25 cellular contexts compared by ENCODE assay signal in genomic region chr16:57904101-57904500, GRCh38.
DNase-seq lines count a peak whose midpoint lies in the region; ATAC-seq, FAIRE-seq and TF ChIP-seq lines count a peak whose summit lies in the region.
"Had no signal": no experiment of that assay in that cellular context is flagged by ENCODE, and none has a peak within 500 bp of the region (broad histone marks: within the 10 kb centered on the region; RNA-seq: fewer than 3 reads in every experiment).

No MANE protein-coding gene starts in this region.

- no peak overlapping the region for H3K4me2 ChIP-seq in GM23248 (ENCODE audit: unreplicated experiment)
- H3K4me2 ChIP-seq in PC-3 (ENCODE audit: low read length): no peak overlapping the region
- no peak overlapping the region for H3K4me2 ChIP-seq in keratinocyte (ENCODE audit: control insufficient read depth, extremely low read depth, insufficient read depth, low read depth, low read length)
- H3K4me2 ChIP-seq in neuronal stem cell (ENCODE audit: insufficient read depth, low read length, poor library complexity, severe bottlenecking): no peak overlapping the region
- H3K4me2 ChIP-seq: A549 had no signal

- no peak overlapping the region for H3K4ac ChIP-seq in neuronal stem cell (ENCODE audit: low read length)

- POLR2A ChIA-PET in PC-3 (lab: Charles Lee; ENCODE audit: unreplicated experiment): no interaction called here

- no peak overlapping the region for H2BK15ac ChIP-seq in neuronal stem cell (ENCODE audit: low read length)

- H3K4me1 ChIP-seq in GM23248 (ENCODE audit: insufficient read depth) (peaks cover 6% of the 10 kb centered on the region; the same call in 1 of the 2 replicates), PC-3 (ENCODE audit: insufficient read depth, low read length) (no peaks in the 10 kb centered on the region), keratinocyte (ENCODE audit: control insufficient read depth, extremely low read depth, insufficient read depth, low read length) (no peaks in the 10 kb centered on the region), neuronal stem cell (ENCODE audit: control insufficient read depth in 2 of 2, insufficient read depth in 1 of 2, low read depth in 1 of 2, low read length in 2 of 2) (peaks cover 0 to 5% of the 10 kb centered on the region in 2 donors)

- H2AFZ ChIP-seq in GM23248: peak overlapping the region; percentile 38; the same call in 1 of the 2 replicates
- peak overlapping the region; percentile 59; the same call in 1 of the 2 replicates for H2AFZ ChIP-seq in PC-3 (ENCODE audit: low read length)
- H2AFZ ChIP-seq in keratinocyte (ENCODE audit: control insufficient read depth, low read length): peak overlapping the region; percentile 2
- H2AFZ ChIP-seq in neuronal stem cell (ENCODE audit: low read length): peak overlapping the region; percentile 16

- H2BK120ac ChIP-seq in neuronal stem cell (ENCODE audit: low read depth, low read length): no peak overlapping the region

- H4K8ac ChIP-seq in neuronal stem cell (ENCODE audit: low read depth, low read length): no peak overlapping the region

- H3K9me1 ChIP-seq in keratinocyte (ENCODE audit: control insufficient read depth, extremely low read depth, insufficient read depth, low read length): no peaks in the 10 kb centered on the region

- intact Hi-C loops in PC-3 (cut with micrococcal nuclease): no loop called here

- dilution Hi-C loops in keratinocyte (cut with MboI; ENCODE audit: extremely low pct_ligation_motif_present, low sequenced_read_pairs): no loop called here

- H3K27ac ChIP-seq in GM23248 (no peak overlapping the region), PC-3 (ENCODE audit: low read length) (no peak overlapping the region), keratinocyte (ENCODE audit: control insufficient read depth, insufficient read depth, low read length) (no peak overlapping the region), neuronal stem cell (replicated peaks; ENCODE audit: low read length) (no peak overlapping the region)

- in situ Hi-C loops in GM23248 (cut with MboI): loop anchor here (5.0 kb wide), 1 partner anchor 103 kb away; no protein-coding TSS in a partner anchor

- no peak for FAIRE-seq in keratinocyte (lab: Jason Lieb, UNC)
- FAIRE-seq: A549, G401.6, GM12878, GM19239, H54 had no signal

- H2BK12ac ChIP-seq in neuronal stem cell (ENCODE audit: low read length): no peak overlapping the region

- H4K20me1 ChIP-seq in GM23248 (ENCODE audit: insufficient read depth) (no peaks in the 10 kb centered on the region), PC-3 (ENCODE audit: low read length) (no peaks in the 10 kb centered on the region), keratinocyte (ENCODE audit: control insufficient read depth, extremely low read depth, insufficient read depth, low read length) (no peaks in the 10 kb centered on the region)

- DNase-seq in GM23248: no peak
- no peak for DNase-seq in PC-3
- DNase-seq in keratinocyte (ENCODE audit: low read depth, low spot score): no peak
- no peak for DNase-seq in neuronal stem cell (ENCODE audit: low spot score)
- no peak for DNase-seq in NCI-H345 (lab: John Stamatoyannopoulos, UW)
- DNase-seq in kidney tubule cell (ENCODE audit: low spot score): no peak
- DNase-seq: 8988T; ACHN; AML-193; C1 segment of cervical spinal cord; Caco-2; CD4-positive, CD25-positive, alpha-beta regulatory T cell; CD8-positive, alpha-beta T cell; DMS153; DND-41; GOT3; HFFc6 had no signal

- H3K4me3 ChIP-seq in GM23248 (no peak overlapping the region), PC-3 (ENCODE audit: low read length) (no peak overlapping the region), keratinocyte (ENCODE audit: control insufficient read depth in 2 of 3, extremely low read depth in 1 of 3, insufficient read depth in 2 of 3, low read depth in 1 of 3, low read length in 3 of 3) (no peak overlapping the region), neuronal stem cell (ENCODE audit: low read length in 2 of 2) (no peak overlapping the region)
- H3K4me3 ChIP-seq: A549, GM12878, HAP-1 had no signal

- no peak overlapping the region for H2AK5ac ChIP-seq in neuronal stem cell (ENCODE audit: low read depth, low read length)

- H3K9me3 ChIP-seq in GM23248 (ENCODE audit: low read depth) (no peaks in the 10 kb centered on the region), PC-3 (ENCODE audit: low read length) (no peaks in the 10 kb centered on the region), keratinocyte (ENCODE audit: control insufficient read depth, low read depth, low read length) (no peaks in the 10 kb centered on the region), neuronal stem cell (replicated peaks in 1 of 2; ENCODE audit: control insufficient read depth in 2 of 2, insufficient read depth in 1 of 2, low read depth in 1 of 2, low read length in 2 of 2) (no peaks in the 10 kb centered on the region)
- H3K9me3 ChIP-seq: A549, Caco-2, HAP-1 had no signal

- BruUV-seq in PC-3 (replicated peaks; lab: Mats Ljungman, UMichigan): no TSS peak

- H3K79me2 ChIP-seq in GM23248 (ENCODE audit: insufficient read depth): no peaks in the 10 kb centered on the region
- no peaks in the 10 kb centered on the region for H3K79me2 ChIP-seq in PC-3 (ENCODE audit: low read length)
- H3K79me2 ChIP-seq in keratinocyte (ENCODE audit: control insufficient read depth, insufficient read depth, low read length): no peaks in the 10 kb centered on the region

- TF ChIP-seq CTCF in PC-3 (conservative IDR thresholded peaks at IDR 0.05; ENCODE audit: low read depth, low read length) (no peak), keratinocyte (optimal IDR thresholded peaks at IDR 0.05 in 1 of 3, IDR thresholded peaks at IDR 0.05 in 1 of 3, conservative IDR thresholded peaks at IDR 0.05 in 1 of 3; ENCODE audit: extremely low read depth in 1 of 3, insufficient read depth in 2 of 3, low read length in 3 of 3) (no peak)

- H3K18ac ChIP-seq in neuronal stem cell (ENCODE audit: low read length): no peak overlapping the region

- 42 to 46% methylated on average over 8 of the region's 8 CpGs for WGBS in GM23248 (ENCODE audit: low coverage in 1 of 2, low lambda C conversion rate in 2 of 2, missing lambda C conversion rate in 2 of 2), 2 experiments
- WGBS in neuronal stem cell (ENCODE audit: extremely low coverage in 2 of 2, insufficient read length in 2 of 2, insufficient replicate concordance in 1 of 2), 2 donors: no CpG with 5 or more reads among the region's 8 CpGs

- H3K27me3 ChIP-seq in GM23248 (replicated peaks; ENCODE audit: insufficient read depth) (peaks cover 11% of the 10 kb centered on the region; the same call in 1 of the 2 replicates), PC-3 (ENCODE audit: low read length) (no peaks in the 10 kb centered on the region), keratinocyte (ENCODE audit: control insufficient read depth, extremely low read depth, insufficient read depth, low read length) (peaks cover 6% of the 10 kb centered on the region), neuronal stem cell (ENCODE audit: control insufficient read depth in 3 of 3, insufficient read depth in 3 of 3, low read depth in 1 of 3, low read length in 3 of 3) (peaks cover 0 to 63% (median 5%) of the 10 kb centered on the region in 3 experiments)

- H3K14ac ChIP-seq in neuronal stem cell (ENCODE audit: low read length): no peak overlapping the region

- H4K91ac ChIP-seq in neuronal stem cell (ENCODE audit: low read depth, low read length, poor library complexity): no peak overlapping the region

- H3K9ac ChIP-seq in GM23248: no peak overlapping the region
- no peak overlapping the region for H3K9ac ChIP-seq in PC-3 (ENCODE audit: low read length)
- H3K9ac ChIP-seq in keratinocyte (ENCODE audit: control insufficient read depth, extremely low read depth, insufficient read depth, low read length): no peak overlapping the region
- no peak overlapping the region for H3K9ac ChIP-seq in neuronal stem cell (ENCODE audit: low read depth, low read length, poor library complexity)

- H3K9me2 ChIP-seq in GM23248 (ENCODE audit: insufficient read depth) (no peaks in the 10 kb centered on the region), PC-3 (replicated peaks; ENCODE audit: low read length) (no peaks in the 10 kb centered on the region)

- no peaks in the 10 kb centered on the region for H3K79me1 ChIP-seq in neuronal stem cell (ENCODE audit: low read depth, low read length)

- CTCF ChIA-PET in PC-3 (lab: Charles Lee): no interaction called here

- H3F3A ChIP-seq in GM23248 (ENCODE audit: insufficient read depth): no peaks in the 10 kb centered on the region
- no peaks in the 10 kb centered on the region for H3F3A ChIP-seq in PC-3 (ENCODE audit: low read length, unreplicated experiment)

- no peak overlapping the region for H2BK5ac ChIP-seq in neuronal stem cell (ENCODE audit: low read length)

- H3K36me3 ChIP-seq in GM23248 (ENCODE audit: low read depth) (no peaks in the 10 kb centered on the region), PC-3 (ENCODE audit: low read depth, low read length) (no peaks in the 10 kb centered on the region), keratinocyte (ENCODE audit: control insufficient read depth in 2 of 2, extremely low read depth in 1 of 2, insufficient read depth in 2 of 2, low read length in 2 of 2) (no peaks in the 10 kb centered on the region), neuronal stem cell (replicated peaks in 1 of 2; ENCODE audit: control insufficient read depth in 2 of 2, insufficient read depth in 2 of 2, low read length in 2 of 2) (no peaks in the 10 kb centered on the region)
- H3K36me3 ChIP-seq: HAP-1 had no signal

- ATAC-seq in PC-3 (no peak), GM21360 (IDR thresholded peaks at IDR 0.05; ENCODE audit: unreplicated experiment) (no peak), HG03378 (IDR thresholded peaks at IDR 0.05; ENCODE audit: unreplicated experiment) (no peak)
- ATAC-seq: A549; CD8-positive, alpha-beta T cell; GM12878 had no signal

- no peak overlapping the region for H3K23ac ChIP-seq in neuronal stem cell (ENCODE audit: low read depth, low read length, poor library complexity)

Comparison
In these comparisons a context has a peak if more than half of its experiments do, and no peak if none do; other contexts are left out.
1. H2AFZ ChIP-seq: peak in every context shown above with its lines; median percentile 59 in PC-3; 38 in GM23248; 16 in neuronal stem cell; 2 in keratinocyte.